In the genomic region with DNA sequence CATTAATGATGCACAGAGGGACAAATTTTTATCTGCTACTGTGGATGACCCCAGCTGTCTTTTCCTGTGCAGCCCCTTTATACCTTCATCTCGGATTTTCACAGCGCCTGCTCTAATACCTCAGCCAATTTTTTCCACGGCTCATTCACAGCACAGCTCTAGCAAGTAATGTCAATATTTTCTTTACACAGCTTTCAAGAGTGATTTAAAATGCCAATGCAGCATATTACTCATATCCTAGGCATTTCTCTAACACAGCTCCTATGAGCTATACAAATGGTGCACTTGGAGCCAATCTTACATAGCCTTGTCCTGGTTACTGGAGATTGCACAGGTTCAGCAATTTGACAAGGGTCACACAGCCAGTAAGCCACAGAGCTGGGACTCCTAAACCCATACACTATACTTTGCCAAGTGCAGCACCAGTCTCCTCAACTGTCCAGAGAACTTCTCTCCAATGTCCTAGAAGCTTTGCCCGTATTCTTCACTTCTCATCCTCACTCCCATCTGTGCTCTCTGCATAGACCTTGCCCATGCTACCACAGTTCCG, we compare ENCODE assay signal across 16 cellular contexts.
DNase-seq lines count a peak whose midpoint lies in the region; ATAC-seq and TF ChIP-seq lines count a peak whose summit lies in the region.
"Had no signal": no experiment of that assay in that cellular context is flagged by ENCODE, and none has a peak within 500 bp of the region (broad histone marks: within the 10 kb centered on the region; RNA-seq: fewer than 3 reads in every experiment).

No MANE protein-coding gene starts in this region.

- H3K27ac ChIP-seq in foreskin keratinocyte (no peak overlapping the region), colonic mucosa (no peak overlapping the region)
- H3K27ac ChIP-seq: BLaER1, transverse colon had no signal

- in situ Hi-C loops in ACHN (cut with HindIII; ENCODE audit: low pct_ligation_motif_present, low pct_unique_long_range_greater_than_20kb, low sequenced_read_pairs), result no loop called here

- H3K4me2 ChIP-seq in skeletal muscle satellite cell (ENCODE audit: low read length), result peak overlapping the region; percentile 4
- H3K4me2 ChIP-seq: BLaER1 had no signal

- intact Hi-C loops in colonic mucosa (cut with DNase I), result no loop called here

- ATAC-seq in foreskin keratinocyte (peak; percentile 11), HG03378 (IDR thresholded peaks at IDR 0.05; ENCODE audit: unreplicated experiment) (no peak)
- ATAC-seq: naive thymus-derived CD4-positive, alpha-beta T cell had no signal

- TF ChIP-seq CTCF in foreskin keratinocyte (conservative IDR thresholded peaks at IDR 0.05) (no peak), colonic mucosa (IDR thresholded peaks at IDR 0.05) (no peak)

- peak; percentile 63 for DNase-seq in EL
- DNase-seq in amniotic epithelial cell (ENCODE audit: low read depth), result peak; percentile 1
- peak in 1 of 2 donors; percentile 26 for DNase-seq in foreskin keratinocyte
- DNase-seq in colonic mucosa, result no peak
- DNase-seq in HPDE6-E6E7 (ENCODE audit: extremely low spot score), result no peak
- no peak for DNase-seq in ACHN
- DNase-seq: activated CD4-positive, alpha-beta T cell treated with anti-CD3 and anti-CD28 coated beads, Interleukin-2, amount 10 ng/mL, durations not matched to agents 24 days and 14 days; naive thymus-derived CD4-positive, alpha-beta T cell; NCI-H1105 treated with DMSO at 0.1 percent for 48 hours; NK-92 treated with Interleukin-12 subunit alpha and Interleukin-12 subunit beta, amount 100 ng/mL, for 24 hours; stimulated activated CD8-positive, alpha-beta memory T cell treated with anti-CD3 and anti-CD28 coated beads, Interleukin-4, amount 100 ng/mL, for 48 hours; T-helper 9 cell; transverse colon had no signal

- no peaks in the 10 kb centered on the region for H3K27me3 ChIP-seq in foreskin keratinocyte
- no peaks in the 10 kb centered on the region for H3K27me3 ChIP-seq in skeletal muscle satellite cell (ENCODE audit: control insufficient read depth, insufficient read depth, low read length)
- no peaks in the 10 kb centered on the region for H3K27me3 ChIP-seq in colonic mucosa
- H3K27me3 ChIP-seq: BLaER1, transverse colon had no signal

- H3K36me3 ChIP-seq in skeletal muscle satellite cell (ENCODE audit: insufficient read depth, low read length), result no peaks in the 10 kb centered on the region
- H3K36me3 ChIP-seq in colonic mucosa, result no peaks in the 10 kb centered on the region
- H3K36me3 ChIP-seq: BLaER1, transverse colon had no signal

- H3K4me1 ChIP-seq in foreskin keratinocyte, result no peaks in the 10 kb centered on the region
- H3K4me1 ChIP-seq in skeletal muscle satellite cell (ENCODE audit: control insufficient read depth, insufficient read depth, low read length), result peaks cover 15% of the 10 kb centered on the region
- no peaks in the 10 kb centered on the region for H3K4me1 ChIP-seq in colonic mucosa
- H3K4me1 ChIP-seq: BLaER1, transverse colon had no signal

- no peak overlapping the region for H3K4me3 ChIP-seq in skeletal muscle satellite cell (ENCODE audit: low read length)
- no peak overlapping the region for H3K4me3 ChIP-seq in colonic mucosa
- H3K4me3 ChIP-seq: BLaER1, transverse colon had no signal

- no peak overlapping the region for H3K9ac ChIP-seq in skeletal muscle satellite cell (ENCODE audit: low read depth, low read length)
- no peak overlapping the region for H3K9ac ChIP-seq in colonic mucosa (ENCODE audit: low read depth in 2 of 2, low read length in 2 of 2)
- H3K9ac ChIP-seq: BLaER1 had no signal

- H3K9me3 ChIP-seq in skeletal muscle satellite cell (replicated peaks; ENCODE audit: low read length) (no peaks in the 10 kb centered on the region), colonic mucosa (no peaks in the 10 kb centered on the region)

Comparison
In these comparisons a context has a peak if more than half of its experiments do, and no peak if none do; other contexts are left out.
1. DNase-seq: peak in EL (single experiment) and amniotic epithelial cell (single experiment); none in colonic mucosa (single experiment), HPDE6-E6E7 (single experiment) and ACHN (single experiment).